Comparison of ENCODE assay signal across 11 cellular contexts in genomic region chr18:57587262-57587661, GRCh38. TPM values are rescaled to one million over a fixed set of nuclear protein-coding genes. Genes with fewer than 3 reads are reported as not detected.
DNase-seq lines count a peak whose midpoint lies in the region; ATAC-seq, FAIRE-seq and TF ChIP-seq lines count a peak whose summit lies in the region.
"Had no signal": no experiment of that assay in that cellular context is flagged by ENCODE, and none has a peak within 500 bp of the region (broad histone marks: within the 10 kb centered on the region; RNA-seq: fewer than 3 reads in every experiment).

No MANE protein-coding gene starts in this region.

- H3K36me3 ChIP-seq in HEK293 (ENCODE audit: control insufficient read depth in 2 of 2, insufficient read depth in 1 of 2, low read length in 2 of 2) (peaks cover 2 to 6% of the 10 kb centered on the region in 2 experiments; a peak in 2 of 3 replicates), ascending aorta (peaks cover 0 to 7% of the 10 kb centered on the region in 2 donors)

- DNase-seq in A549 (ENCODE audit: low read depth in 1 of 2, low spot score in 1 of 2) (no peak), ascending aorta (ENCODE audit: low spot score in 2 of 2) (no peak), medulla oblongata (ENCODE audit: extremely low spot score) (no peak), H4 (ENCODE audit: low spot score) (no peak), GM19239 (ENCODE audit: insufficient read length, low spot score) (no peak)
- no peak for DNase-seq in natural killer cell treated with Interleukin-12 subunit alpha and Interleukin-12 subunit beta and Interleukin-15 and Interleukin-18, amount 100 ng/mL, for 72 hours (ENCODE audit: low spot score)

- no peaks in the 10 kb centered on the region for H3K9me3 Mint-ChIP-seq in natural killer cell treated with Interleukin-12 subunit alpha and Interleukin-12 subunit beta and Interleukin-15 and Interleukin-18, amount 100 ng/mL, for 72 hours

- POLR2A ChIA-PET in A549 (lab: Yijun Ruan, JAX): no interaction called here
- POLR2A ChIA-PET in HEK293 (lab: Yijun Ruan, JAX): interaction anchor here (1.0 to 1.2 kb wide), 2 partner anchors 11 to 34 kb away, joined by 3 read pairs; partner anchors contain the start of gene NARS1

- H3K4me2 ChIP-seq in A549: peak overlapping the region; percentile 93

- TF ChIP-seq POLR2A in A549 (IDR thresholded peaks at IDR 0.05; ENCODE audit: low read length): no peak

- 69% methylated on average over 11 of the region's 11 CpGs for WGBS in A549 (ENCODE audit: missing lambda C conversion rate)

- intact Hi-C loops in ascending aorta (cut with DNase I): loop anchor here (5.0 kb wide), 2 partner anchors 35 to 90 kb away; partner anchors contain the start of gene NARS1

- TF ChIP-seq CTCF in A549 (IDR thresholded peaks at IDR 0.05) (no peak), HEK293 (tag by site-specific recombination; IDR thresholded peaks at IDR 0.05) (no peak), ascending aorta (IDR thresholded peaks at IDR 0.05) (no peak)

- H3K27me3 Mint-ChIP-seq in natural killer cell treated with Interleukin-12 subunit alpha and Interleukin-12 subunit beta and Interleukin-15 and Interleukin-18, amount 100 ng/mL, for 72 hours: no peaks in the 10 kb centered on the region
- H3K27me3 Mint-ChIP-seq: activated CD8-positive, alpha-beta memory T cell treated with anti-CD3 and anti-CD28 coated beads, Interleukin-2, amount 10 ng/mL, durations not matched to agents 7 days and 5 days had no signal

- H3K4me1 ChIP-seq in A549 (peaks cover 14% of the 10 kb centered on the region), HEK293 (ENCODE audit: control insufficient read depth, insufficient read depth, low read length) (peaks cover 7% of the 10 kb centered on the region), ascending aorta (peaks cover 5 to 15% of the 10 kb centered on the region in 2 donors)

- no peaks in the 10 kb centered on the region for H3K9me3 ChIP-seq in A549
- H3K9me3 ChIP-seq in HEK293 (ENCODE audit: control insufficient read depth, insufficient read depth, low read depth, low read length): no peaks in the 10 kb centered on the region
- no peaks in the 10 kb centered on the region for H3K9me3 ChIP-seq in ascending aorta

- CTCF ChIA-PET in A549 (lab: Yijun Ruan, JAX): no interaction called here
- CTCF ChIA-PET in HEK293 (lab: Yijun Ruan, JAX): no interaction called here

- no peak for TF ChIP-seq EP300 in A549 (IDR thresholded peaks at IDR 0.05)

- peaks cover 9 to 24% of the 10 kb centered on the region in 2 donors for H3K4me1 Mint-ChIP-seq in natural killer cell treated with Interleukin-12 subunit alpha and Interleukin-12 subunit beta and Interleukin-15 and Interleukin-18, amount 100 ng/mL, for 72 hours (ENCODE audit: low read depth in 2 of 2)

- no peaks in the 10 kb centered on the region for H3K36me3 Mint-ChIP-seq in natural killer cell treated with Interleukin-12 subunit alpha and Interleukin-12 subunit beta and Interleukin-15 and Interleukin-18, amount 100 ng/mL, for 72 hours

- H3K4me3 ChIP-seq in A549: no peak overlapping the region
- no peak overlapping the region for H3K4me3 ChIP-seq in HEK293 (ENCODE audit: low read depth, low read length)
- peak overlapping the region in 1 of 2 donors; percentile 83 for H3K4me3 ChIP-seq in ascending aorta

- no peak for TF ChIP-seq RAD21 in A549 (conservative IDR thresholded peaks at IDR 0.05 in 1 of 2, IDR thresholded peaks at IDR 0.05 in 1 of 2)

- FAIRE-seq in A549 (lab: Jason Lieb, UNC) (no peak), GM19239 (lab: Jason Lieb, UNC) (no peak)
- FAIRE-seq: endometrium, RCC 7860 had no signal

- H3K27ac Mint-ChIP-seq in natural killer cell treated with Interleukin-12 subunit alpha and Interleukin-12 subunit beta and Interleukin-15 and Interleukin-18, amount 100 ng/mL, for 72 hours: peak overlapping the region; percentile 77 to 89

- H3K27ac ChIP-seq in A549: peak overlapping the region; percentile 94 to 97
- H3K27ac ChIP-seq in HEK293 (ENCODE audit: extremely low read depth, low read depth, low read length): peak overlapping the region; percentile 84; the same call in 1 of the 2 replicates
- peak overlapping the region; percentile 81 to 87 for H3K27ac ChIP-seq in ascending aorta

- no peak for ATAC-seq in A549
- no peak for ATAC-seq in natural killer cell treated with Interleukin-12 subunit alpha and Interleukin-12 subunit beta and Interleukin-15 and Interleukin-18, amount 100 ng/mL, for 72 hours
- no peak for ATAC-seq in HG02970 (IDR thresholded peaks at IDR 0.05; ENCODE audit: low FRiP score, unreplicated experiment)

- peak overlapping the region; percentile 90 for H3K4me3 Mint-ChIP-seq in natural killer cell treated with Interleukin-12 subunit alpha and Interleukin-12 subunit beta and Interleukin-15 and Interleukin-18, amount 100 ng/mL, for 72 hours

- H3K27me3 ChIP-seq in ascending aorta: no peaks in the 10 kb centered on the region

TF ChIP-seq in A549, 52 proteins besides CTCF, POLR2A, EP300 and RAD21 (continues in another document):
- TF ChIP-seq E2F6 (IDR thresholded peaks at IDR 0.05; ENCODE audit: borderline replicate concordance, low read depth) (no peak), TP53 (CRISPR knock-in tag; IDR thresholded peaks at IDR 0.05) (no peak), HMGXB4 (CRISPR knock-in tag; IDR thresholded peaks at IDR 0.05; ENCODE audit: borderline replicate concordance) (no peak), ZSCAN20 (CRISPR knock-in tag; IDR thresholded peaks at IDR 0.05) (no peak), KDM5A (IDR thresholded peaks at IDR 0.05) (no peak)

TF ChIP-seq in HEK293, 187 proteins besides CTCF, POLR2A, EP300 and RAD21:
- TF ChIP-seq ZNF132 (tag by site-specific recombination; IDR thresholded peaks at IDR 0.05; ENCODE audit: borderline replicate concordance) (no peak), ZNF10 (tag by site-specific recombination; IDR thresholded peaks at IDR 0.05) (no peak), GLI2 (tag by site-specific recombination; IDR thresholded peaks at IDR 0.05; ENCODE audit: borderline replicate concordance, low read depth) (no peak), KLF17 (tag by site-specific recombination; IDR thresholded peaks at IDR 0.05) (no peak), AEBP2 (tag by site-specific recombination; IDR thresholded peaks at IDR 0.05; ENCODE audit: borderline replicate concordance) (no peak), TCF7L2 (IDR thresholded peaks at IDR 0.05; ENCODE audit: borderline replicate concordance, low read depth, low read length) (no peak)
TF ChIP-seq in HEK293: peak in this region for 0.

RNA-seq across cellular contexts. Expression of gene FECH, which starts 0.8 kb away (rescaled TPM):
- polyA plus RNA-seq in A549 (2011; rRNA removed) (71.2 and 75.6 TPM in 2 replicates), A549 (2017; fragmentation: RNase III; extraction: RNeasy Plus Mini Kit Qiagen cat#74134 plus additional on column Dnase treatment) (40.6 to 45.1 TPM (median 41.3 TPM) in 3 replicates)
- polyA plus RNA-seq in A549 (2012; cell fraction: cytosol; rRNA removed): 50.4 and 63.1 TPM in 2 replicates
- 24.9 and 43.9 TPM in 2 replicates for polyA plus RNA-seq in A549 (2012; cell fraction: nucleus; rRNA removed)
- 46.2 and 47.9 TPM in 2 replicates for polyA minus RNA-seq in A549 (2011; rRNA and poly(A)+ RNA removed)
- 33.0 TPM for total RNA-seq in ascending aorta
- 10 to 100 TPM; 23.8 to 24.5 TPM for total RNA-seq in natural killer cell treated with Interleukin-12 subunit alpha and Interleukin-12 subunit beta and Interleukin-15 and Interleukin-18, amount 100 ng/mL, for 72 hours
- 88.0 and 106 TPM in 2 replicates for total RNA-seq in H4 (2014; rRNA removed; shearing (Covaris generic))

RNA-seq across cellular contexts. Expression of gene NARS1, which starts 34.4 kb away (rescaled TPM):
- 237 and 309 TPM in 2 replicates for polyA plus RNA-seq in A549 (2011; rRNA removed)
- polyA plus RNA-seq in A549 (2012; cell fraction: cytosol; rRNA removed): 63.3 and 69.9 TPM in 2 replicates
- 47.7 and 99.2 TPM in 2 replicates for polyA plus RNA-seq in A549 (2012; cell fraction: nucleus; rRNA removed)
- polyA plus RNA-seq in A549 (2017; fragmentation: RNase III; extraction: RNeasy Plus Mini Kit Qiagen cat#74134 plus additional on column Dnase treatment): 310 to 351 TPM (median 313 TPM) in 3 replicates
- 172 and 182 TPM in 2 replicates for polyA minus RNA-seq in A549 (2011; rRNA and poly(A)+ RNA removed)
- 44.0 TPM for total RNA-seq in ascending aorta
- total RNA-seq in natural killer cell treated with Interleukin-12 subunit alpha and Interleukin-12 subunit beta and Interleukin-15 and Interleukin-18, amount 100 ng/mL, for 72 hours: 100 to 1,000 TPM in 1 of 2 donors, 10 to 100 TPM in 1; 80.1 to 119 TPM
- total RNA-seq in H4 (2014; rRNA removed; shearing (Covaris generic)): 236 and 241 TPM in 2 replicates
